ENCODE assay signal across 15 cellular contexts in the genomic region with DNA sequence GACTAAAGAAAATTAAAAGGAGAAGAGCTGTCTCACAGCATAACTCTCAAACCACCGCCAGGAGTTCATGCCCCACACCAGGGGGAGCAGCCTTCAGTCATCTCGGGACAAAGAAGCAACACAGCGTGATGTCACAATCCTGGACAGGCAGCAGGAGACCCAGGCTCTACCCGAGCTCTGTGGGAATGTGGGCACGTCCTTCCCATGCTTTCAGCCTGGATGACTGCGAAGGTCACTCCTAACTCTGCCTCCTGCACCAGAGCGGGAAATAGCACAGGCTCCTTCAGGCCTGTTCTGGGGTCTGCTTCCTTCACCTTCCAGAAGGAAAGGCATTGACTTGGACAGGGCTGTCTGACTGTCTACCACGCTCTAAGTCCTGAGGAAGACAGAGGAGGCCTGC. TPM values are rescaled to one million over a fixed set of nuclear protein-coding genes. Genes with fewer than 3 reads are reported as not detected.
DNase-seq lines count a peak whose midpoint lies in the region; ATAC-seq and TF ChIP-seq lines count a peak whose summit lies in the region.
"Had no signal": no experiment of that assay in that cellular context is flagged by ENCODE, and none has a peak within 500 bp of the region (broad histone marks: within the 10 kb centered on the region; RNA-seq: fewer than 3 reads in every experiment).

No MANE protein-coding gene starts in this region.

- intact Hi-C loops in activated T-helper 2 cell treated with anti-CD3 and anti-CD28 coated beads, Interferon-gamma antibody, Interleukin-2, Interleukin-4, amounts not matched to agents 10 μg/mL and 5 μg/mL and 100 μg/mL, durations not matched to agents 14 hours and 24 hours and 36 hours (cut with micrococcal nuclease): no loop called here

- H3K4me1 Mint-ChIP-seq in activated T-helper 2 cell treated with anti-CD3 and anti-CD28 coated beads, Interferon-gamma antibody, Interleukin-2, Interleukin-4, amounts not matched to agents 10 μg/mL and 5 μg/mL and 100 μg/mL, durations not matched to agents 14 hours and 24 hours and 36 hours (ENCODE audit: low read depth): no peaks in the 10 kb centered on the region
- H3K4me1 Mint-ChIP-seq: IgD-negative memory B cell had no signal

- no peak overlapping the region for H3K27ac Mint-ChIP-seq in activated T-helper 2 cell treated with anti-CD3 and anti-CD28 coated beads, Interferon-gamma antibody, Interleukin-2, Interleukin-4, amounts not matched to agents 10 μg/mL and 5 μg/mL and 100 μg/mL, durations not matched to agents 14 hours and 24 hours and 36 hours
- H3K27ac Mint-ChIP-seq: IgD-negative memory B cell; mesothelial cell of epicardium; T-helper 1 cell treated with Interleukin-12 subunit alpha and Interleukin-12 subunit beta and Interleukin-4 antibody, amounts not matched to agents 30 μg/mL and 1 μg/mL, for 36 hours had no signal

- peaks cover 1% of the 10 kb centered on the region for H3K27me3 Mint-ChIP-seq in activated T-helper 2 cell treated with anti-CD3 and anti-CD28 coated beads, Interferon-gamma antibody, Interleukin-2, Interleukin-4, amounts not matched to agents 10 μg/mL and 5 μg/mL and 100 μg/mL, durations not matched to agents 14 hours and 24 hours and 36 hours (ENCODE audit: low read depth)

- ATAC-seq in HG02884 (IDR thresholded peaks at IDR 0.05; ENCODE audit: unreplicated experiment): no peak
- no peak for ATAC-seq in HG03565 (IDR thresholded peaks at IDR 0.05; ENCODE audit: unreplicated experiment)
- ATAC-seq: body of pancreas, gastrocnemius medialis had no signal

- H3K36me3 Mint-ChIP-seq in activated T-helper 2 cell treated with anti-CD3 and anti-CD28 coated beads, Interferon-gamma antibody, Interleukin-2, Interleukin-4, amounts not matched to agents 10 μg/mL and 5 μg/mL and 100 μg/mL, durations not matched to agents 14 hours and 24 hours and 36 hours (ENCODE audit: low read depth): no peaks in the 10 kb centered on the region
- H3K36me3 Mint-ChIP-seq: IgD-negative memory B cell, mesothelial cell of epicardium had no signal

- H3K4me3 ChIP-seq in AG04449 (ENCODE audit: low read depth, low read length): no peak overlapping the region
- H3K4me3 ChIP-seq: body of pancreas, gastrocnemius medialis had no signal

- TF ChIP-seq CTCF in AG04449 (IDR thresholded peaks at IDR 0.05; ENCODE audit: insufficient read depth, low read length, missing control alignments): peak; percentile 30

- no peaks in the 10 kb centered on the region for H3K9me3 Mint-ChIP-seq in activated T-helper 2 cell treated with anti-CD3 and anti-CD28 coated beads, Interferon-gamma antibody, Interleukin-2, Interleukin-4, amounts not matched to agents 10 μg/mL and 5 μg/mL and 100 μg/mL, durations not matched to agents 14 hours and 24 hours and 36 hours
- H3K9me3 Mint-ChIP-seq: IgD-negative memory B cell; mesothelial cell of epicardium; T-helper 1 cell treated with Interleukin-12 subunit alpha and Interleukin-12 subunit beta and Interleukin-4 antibody, amounts not matched to agents 30 μg/mL and 1 μg/mL, for 36 hours had no signal

- POLR2A ChIA-PET in AG04449 (lab: Yijun Ruan, JAX): no interaction called here

- CTCF ChIA-PET in AG04449 (lab: Yijun Ruan, JAX): interaction anchor here (1.0 to 5.0 kb wide), 4 partner anchors 12 to 417 kb away, joined by 3 to 44 read pairs (median 6); no protein-coding TSS in a partner anchor

- no peak for DNase-seq in AG04449 (ENCODE audit: low read depth, low spot score)
- DNase-seq in HT-29 (ENCODE audit: low spot score): peak; percentile 53
- DNase-seq in amniotic epithelial cell (ENCODE audit: low read depth): peak; percentile 85
- DNase-seq in islet precursor cell: peak; percentile 76
- DNase-seq in NCI-H748 (lab: John Stamatoyannopoulos, UW; ENCODE audit: unreplicated experiment): no peak
- no peak for DNase-seq in activated T-helper 2 cell treated with anti-CD3 and anti-CD28 coated beads, Interferon-gamma antibody, Interleukin-2, Interleukin-4, amounts not matched to agents 10 μg/mL and 5 μg/mL and 100 μg/mL, durations not matched to agents 14 hours and 24 hours and 36 hours (ENCODE audit: low spot score)
- DNase-seq: activated CD8-positive, alpha-beta memory T cell treated with anti-CD3 and anti-CD28 coated beads, Interleukin-2, amount 50 U/mL, for 4 hours; body of pancreas; gastrocnemius medialis; NCI-H510A treated with DMSO at 0.1 percent for 48 hours had no signal

- H3K4me3 Mint-ChIP-seq in activated T-helper 2 cell treated with anti-CD3 and anti-CD28 coated beads, Interferon-gamma antibody, Interleukin-2, Interleukin-4, amounts not matched to agents 10 μg/mL and 5 μg/mL and 100 μg/mL, durations not matched to agents 14 hours and 24 hours and 36 hours (ENCODE audit: low read depth): no peak overlapping the region
- H3K4me3 Mint-ChIP-seq: IgD-negative memory B cell; mesothelial cell of epicardium; T-helper 1 cell treated with Interleukin-12 subunit alpha and Interleukin-12 subunit beta and Interleukin-4 antibody, amounts not matched to agents 30 μg/mL and 1 μg/mL, for 36 hours had no signal

RNA-seq across cellular contexts. Expression of gene NOX5, which starts 31.3 kb away (rescaled TPM):
- total RNA-seq in HT-29 (2014; rRNA removed; shearing (Covaris generic)): not detected in 2 replicates
- total RNA-seq in activated T-helper 2 cell treated with anti-CD3 and anti-CD28 coated beads, Interferon-gamma antibody, Interleukin-2, Interleukin-4, amounts not matched to agents 10 μg/mL and 5 μg/mL and 100 μg/mL, durations not matched to agents 14 hours and 24 hours and 36 hours: 0.21 TPM in 1 of 2 replicates, not detected in the other
- total RNA-seq: gastrocnemius medialis had no signal

Comparison
In these comparisons a context has a peak if more than half of its experiments do, and no peak if none do; other contexts are left out.
1. DNase-seq: peak in HT-29 (single experiment), amniotic epithelial cell (single experiment) and islet precursor cell (single experiment); none in AG04449 (single experiment), NCI-H748 (single experiment) and activated T-helper 2 cell treated with anti-CD3 and anti-CD28 coated beads, Interferon-gamma antibody, Interleukin-2, Interleukin-4, amounts not matched to agents 10 μg/mL and 5 μg/mL and 100 μg/mL, durations not matched to agents 14 hours and 24 hours and 36 hours (single experiment).